Comparison of ENCODE assay signal across 10 cellular contexts in the genomic region with DNA sequence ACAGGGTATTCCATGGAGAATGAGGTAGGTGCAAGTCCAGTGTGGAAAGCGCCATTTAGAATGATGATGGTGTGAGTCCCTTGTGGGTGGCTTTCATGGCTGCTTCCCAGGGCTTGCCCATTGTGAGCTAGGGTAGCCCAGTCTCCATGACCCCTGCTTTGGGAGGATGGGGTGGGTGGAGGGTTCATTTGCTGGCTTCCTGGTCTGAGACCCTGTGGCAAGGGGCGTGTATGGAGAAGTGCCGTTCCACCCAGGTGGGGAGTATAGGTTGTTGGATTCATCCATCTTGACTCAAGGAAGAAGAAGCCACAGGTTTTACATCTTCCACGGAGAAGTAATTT. TPM values are rescaled to one million over a fixed set of nuclear protein-coding genes. Genes with fewer than 3 reads are reported as not detected.
DNase-seq lines count a peak whose midpoint lies in the region; ATAC-seq and TF ChIP-seq lines count a peak whose summit lies in the region.
"Had no signal": no experiment of that assay in that cellular context is flagged by ENCODE, and none has a peak within 500 bp of the region (broad histone marks: within the 10 kb centered on the region; RNA-seq: fewer than 3 reads in every experiment).

No MANE protein-coding gene starts in this region.

- intact Hi-C loops in A673 (cut with micrococcal nuclease; ENCODE audit: unreplicated experiment) (no loop called here), testis (cut with DNase I; ENCODE audit: low total_unique reads) (no loop called here)

- TF ChIP-seq POLR2A in testis (IDR thresholded peaks at IDR 0.05): no peak

- TF ChIP-seq RAD21 in liver (IDR thresholded peaks at IDR 0.05): no peak

- H3K4me2 ChIP-seq in BLaER1 treated with 17β-estradiol and CSF1 and Interleukin-3, amounts not matched to agents 10 nM and 100 nM: peak overlapping the region; percentile 94 to 100 (median 99)

- peaks cover 60 to 85% (median 69%) of the 10 kb centered on the region in 10 experiments for H3K4me1 ChIP-seq in BLaER1 treated with 17β-estradiol and CSF1 and Interleukin-3, amounts not matched to agents 10 nM and 100 nM
- H3K4me1 ChIP-seq in RWPE2 (ENCODE audit: insufficient read depth, poor library complexity, severe bottlenecking): peaks cover 8% of the 10 kb centered on the region
- peaks cover 0 to 2% (median 0%) of the 10 kb centered on the region in 4 donors for H3K4me1 ChIP-seq in liver (ENCODE audit: control insufficient read depth in 4 of 4, insufficient read depth in 4 of 4, low read length in 3 of 4)
- no peaks in the 10 kb centered on the region for H3K4me1 ChIP-seq in A673 (ENCODE audit: insufficient read depth, low read length, poor library complexity, severe bottlenecking)
- no peaks in the 10 kb centered on the region for H3K4me1 ChIP-seq in testis

- no peak for TF ChIP-seq CTCF in RWPE2 (IDR thresholded peaks at IDR 0.05; ENCODE audit: poor library complexity, severe bottlenecking)
- TF ChIP-seq CTCF in liver (IDR thresholded peaks at IDR 0.05; ENCODE audit: low read depth, low read length, missing input control): no peak
- no peak for TF ChIP-seq CTCF in A673 (conservative IDR thresholded peaks at IDR 0.05; ENCODE audit: low read depth, low read length)
- TF ChIP-seq CTCF in testis (IDR thresholded peaks at IDR 0.05): no peak

- peak overlapping the region; percentile 83 to 98 (median 92); a peak in 21 of 22 replicates for H3K27ac ChIP-seq in BLaER1 treated with 17β-estradiol and CSF1 and Interleukin-3, amounts not matched to agents 10 nM and 100 nM
- peak overlapping the region; percentile 10 for H3K27ac ChIP-seq in RWPE2 (ENCODE audit: poor library complexity, severe bottlenecking)
- peak overlapping the region; percentile 14 to 28 for H3K27ac ChIP-seq in liver (ENCODE audit: low read depth in 1 of 2, low read length in 2 of 2)
- no peak overlapping the region for H3K27ac ChIP-seq in A673 (ENCODE audit: low read depth, low read length, poor library complexity, severe bottlenecking)
- H3K27ac ChIP-seq in testis: no peak overlapping the region

- H3K36me3 ChIP-seq in BLaER1 treated with 17β-estradiol and CSF1 and Interleukin-3, amounts not matched to agents 10 nM and 100 nM: peaks cover 15 to 40% (median 26%) of the 10 kb centered on the region in 11 experiments; a peak in 18 of 22 replicates
- peaks cover 8% of the 10 kb centered on the region for H3K36me3 ChIP-seq in RWPE2 (ENCODE audit: low read depth)
- H3K36me3 ChIP-seq in liver (ENCODE audit: control insufficient read depth in 4 of 4, insufficient read depth in 3 of 4, low read depth in 1 of 4, low read length in 3 of 4): peaks cover 0 to 10% (median 0%) of the 10 kb centered on the region in 4 donors
- peaks cover 3% of the 10 kb centered on the region for H3K36me3 ChIP-seq in A673 (ENCODE audit: insufficient read depth, low read length, poor library complexity, severe bottlenecking)
- H3K36me3 ChIP-seq in testis (ENCODE audit: low read depth, missing control alignments): no peaks in the 10 kb centered on the region

- WGBS in liver: 81% methylated on average over 4 of the region's 4 CpGs
- WGBS in testis, 2 donors: 86 to 91% methylated on average over 4 of the region's 4 CpGs

- CTCF ChIA-PET in A673 (lab: Charles Lee): no interaction called here

- H3K9me3 ChIP-seq in BLaER1 treated with 17β-estradiol and CSF1 and Interleukin-3, amounts not matched to agents 10 nM and 100 nM (replicated peaks in 1 of 11): peaks cover 0 to 21% (median 8%) of the 10 kb centered on the region in 11 experiments; a peak in 16 of 22 replicates
- no peaks in the 10 kb centered on the region for H3K9me3 ChIP-seq in RWPE2 (ENCODE audit: severe bottlenecking)
- H3K9me3 ChIP-seq in liver (ENCODE audit: control insufficient read depth in 4 of 4, low read length in 3 of 4): no peaks in the 10 kb centered on the region
- peaks cover 3% of the 10 kb centered on the region for H3K9me3 ChIP-seq in A673 (ENCODE audit: low read depth, low read length, poor library complexity, severe bottlenecking)
- no peaks in the 10 kb centered on the region for H3K9me3 ChIP-seq in testis

- H3K4me3 ChIP-seq in BLaER1 treated with 17β-estradiol and CSF1 and Interleukin-3, amounts not matched to agents 10 nM and 100 nM: peak overlapping the region; percentile 57 to 75 (median 68)
- no peak overlapping the region for H3K4me3 ChIP-seq in RWPE2 (ENCODE audit: severe bottlenecking)
- peak overlapping the region; percentile 6 to 16 (median 9) for H3K4me3 ChIP-seq in liver (ENCODE audit: low read depth in 1 of 3, low read length in 3 of 3)
- H3K4me3 ChIP-seq in A673 (ENCODE audit: low read depth, low read length, poor library complexity, severe bottlenecking): no peak overlapping the region
- no peak overlapping the region for H3K4me3 ChIP-seq in testis

- H3K27me3 ChIP-seq in BLaER1 treated with 17β-estradiol and CSF1 and Interleukin-3, amounts not matched to agents 10 nM and 100 nM: no peaks in the 10 kb centered on the region
- H3K27me3 ChIP-seq in RWPE2 (ENCODE audit: insufficient read depth, poor library complexity, severe bottlenecking) (no peaks in the 10 kb centered on the region), liver (ENCODE audit: control insufficient read depth in 4 of 4, insufficient read depth in 4 of 4, low read length in 3 of 4) (no peaks in the 10 kb centered on the region), A673 (replicated peaks; ENCODE audit: insufficient read depth, low read depth, low read length, poor library complexity) (no peaks in the 10 kb centered on the region), testis (no peaks in the 10 kb centered on the region)

- H3K9ac ChIP-seq in BLaER1 treated with 17β-estradiol and CSF1 and Interleukin-3, amounts not matched to agents 10 nM and 100 nM: peak overlapping the region; percentile 76 to 90 (median 84)
- peak overlapping the region in 1 of 2 donors; percentile 8 for H3K9ac ChIP-seq in liver (ENCODE audit: low read depth in 1 of 2, low read length in 2 of 2)

- BruUV-seq in A673 (replicated peaks; lab: Mats Ljungman, UMichigan): no TSS peak

- POLR2A ChIA-PET in A673 (lab: Charles Lee; ENCODE audit: low non-redundant PET): no interaction called here

- ATAC-seq in GM21381 (IDR thresholded peaks at IDR 0.05; ENCODE audit: unreplicated experiment) (peak; percentile 12), RWPE2 (ENCODE audit: low read depth) (no peak)

- no peak for DNase-seq in RWPE2 (ENCODE audit: low spot score)
- no peak for DNase-seq in NCI-H1436 (lab: John Stamatoyannopoulos, UW)
- DNase-seq in OCI-M2 (lab: John Stamatoyannopoulos, UW; ENCODE audit: unreplicated experiment): no peak
- no peak for DNase-seq in A673 (ENCODE audit: low spot score)
- no peak for DNase-seq in testis
- DNase-seq: DMS153, H7 had no signal

- peaks cover 4 to 61% (median 32%) of the 10 kb centered on the region in 11 experiments; a peak in 18 of 22 replicates for H4K20me1 ChIP-seq in BLaER1 treated with 17β-estradiol and CSF1 and Interleukin-3, amounts not matched to agents 10 nM and 100 nM

TF ChIP-seq in liver, 16 proteins besides CTCF, POLR2A, EP300 and RAD21:
- TF ChIP-seq RXRA (IDR thresholded peaks at IDR 0.05) (no peak), YY1 (IDR thresholded peaks at IDR 0.05) (no peak), GABPA (IDR thresholded peaks at IDR 0.05 in 1 of 2, conservative IDR thresholded peaks at IDR 0.05 in 1 of 2) (no peak), FOXA2 (IDR thresholded peaks at IDR 0.05) (no peak), SP1 (IDR thresholded peaks at IDR 0.05) (no peak), JUND (IDR thresholded peaks at IDR 0.05) (no peak), TAF1 (conservative IDR thresholded peaks at IDR 0.05) (no peak)
- TF ChIP-seq, protein P1, sequence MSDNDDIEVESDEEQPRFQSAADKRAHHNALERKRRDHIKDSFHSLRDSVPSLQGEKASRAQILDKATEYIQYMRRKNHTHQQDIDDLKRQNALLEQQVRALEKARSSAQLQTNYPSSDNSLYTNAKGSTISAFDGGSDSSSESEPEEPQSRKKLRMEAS (IDR thresholded peaks at IDR 0.05): no peak
TF ChIP-seq in liver: peak in this region for 0.

RNA-seq across cellular contexts. Expression of a gene that starts 27.7 kb away (rescaled TPM):
- total RNA-seq in liver: 10 to 100 TPM; 26.3 to 48.4 TPM
- 10 to 100 TPM; 46.6 to 65.0 TPM for polyA plus RNA-seq in liver
- total RNA-seq in A673 (2021): 35.2 and 36.0 TPM in 2 replicates
- 10 to 100 TPM; 85.4 to 95.1 TPM for total RNA-seq in testis
- polyA plus RNA-seq in testis (ENCODE audit: insufficient read depth, low read depth, low replicate concordance): 57.6 TPM

RNA-seq across cellular contexts. Expression of a gene that starts 48.9 kb away (rescaled TPM):
- total RNA-seq in liver (1 to 10 TPM; 3.1 to 3.9 TPM), A673 (2021) (0.17 and 0.20 TPM in 2 replicates), testis (1 to 10 TPM in 1 of 2 donors, under 1 TPM in 1; 0.63 to 1.7 TPM)
- polyA plus RNA-seq in liver (1 to 10 TPM in 1 of 2 donors, under 1 TPM in 1; 0.56 to 1.1 TPM), testis (ENCODE audit: insufficient read depth, low read depth, low replicate concordance) (2.5 TPM)
- total RNA-seq: H7 had no signal

Comparison
In these comparisons a context has a peak if more than half of its experiments do, and no peak if none do; other contexts are left out.
1. H3K27ac ChIP-seq: peak in BLaER1 treated with 17β-estradiol and CSF1 and Interleukin-3, amounts not matched to agents 10 nM and 100 nM (11 of 11), RWPE2 (single experiment) and liver (2 of 2); none in A673 (single experiment) and testis (0 of 2).
2. H3K4me3 ChIP-seq: peak in BLaER1 treated with 17β-estradiol and CSF1 and Interleukin-3, amounts not matched to agents 10 nM and 100 nM (10 of 10) and liver (3 of 3); none in RWPE2 (single experiment), A673 (single experiment) and testis (0 of 2).